ENCODE assay signal across 15 cellular contexts in genomic region chr11:86124251-86125233, GRCh38. TPM values are rescaled to one million over a fixed set of nuclear protein-coding genes. Genes with fewer than 3 reads are reported as not detected.
DNase-seq lines count a peak whose midpoint lies in the region; ATAC-seq and TF ChIP-seq lines count a peak whose summit lies in the region.
"Had no signal": no experiment of that assay in that cellular context is flagged by ENCODE, and none has a peak within 500 bp of the region (broad histone marks: within the 10 kb centered on the region; RNA-seq: fewer than 3 reads in every experiment).

No MANE protein-coding gene starts in this region.

- ATAC-seq in activated T-cell treated with anti-CD3 and anti-CD28 coated beads, Interleukin-2, amount 50 U/mL, for 72 hours (replicated peaks in 1 of 2), result peak; percentile 83 to 97
- peak; percentile 88 for ATAC-seq in HG02610 (IDR thresholded peaks at IDR 0.05; ENCODE audit: unreplicated experiment)
- ATAC-seq in HG03520 (IDR thresholded peaks at IDR 0.05; ENCODE audit: unreplicated experiment), result peak; percentile 60
- no peak for ATAC-seq in thoracic aorta (ENCODE audit: insufficient number of reproducible peaks, low FRiP score, low read depth)
- no peak for ATAC-seq in GM21717 (IDR thresholded peaks at IDR 0.05; ENCODE audit: unreplicated experiment)
- ATAC-seq: left lobe of liver had no signal

- H3K4me3 Mint-ChIP-seq in activated T-cell treated with anti-CD3 and anti-CD28 coated beads, Interleukin-2, amount 50 U/mL, for 72 hours, result peak overlapping the region in 1 of 2 donors; percentile 14
- H3K4me3 Mint-ChIP-seq: central memory CD8-positive, alpha-beta T cell; neural crest cell had no signal

- no peak for DNase-seq in activated T-cell treated with anti-CD3 and anti-CD28 coated beads, Interleukin-2, amount 50 U/mL, for 72 hours
- no peak for DNase-seq in activated T-cell treated with anti-CD3 and anti-CD28 coated beads, Interleukin-2, amount 50 U/mL, for 48 hours
- DNase-seq in thoracic aorta (ENCODE audit: low spot score), result no peak
- DNase-seq in NCI-H187 (lab: John Stamatoyannopoulos, UW), result no peak
- no peak for DNase-seq in NCI-H1105 (lab: John Stamatoyannopoulos, UW)
- DNase-seq: ACHN; activated naive CD4-positive, alpha-beta T cell treated with Interleukin-2 at 50 U/mL for 16 hours; NCI-H2171 treated with DMSO at 0.1 percent for 48 hours; small intestine had no signal

- peak overlapping the region; percentile 37 to 61 for H3K27ac ChIP-seq in thoracic aorta

- H3K36me3 ChIP-seq in thoracic aorta, result no peaks in the 10 kb centered on the region

- H3K4me1 ChIP-seq in thoracic aorta (ENCODE audit: control insufficient read depth in 1 of 2, low read depth in 2 of 2), result peaks cover 20 to 26% of the 10 kb centered on the region in 2 donors

- peaks cover 21% of the 10 kb centered on the region for H3K27me3 Mint-ChIP-seq in activated T-cell treated with anti-CD3 and anti-CD28 coated beads, Interleukin-2, amount 50 U/mL, for 72 hours (ENCODE audit: low read depth)
- H3K27me3 Mint-ChIP-seq: central memory CD8-positive, alpha-beta T cell had no signal

- TF ChIP-seq CTCF in thoracic aorta (IDR thresholded peaks at IDR 0.05), result no peak

- no peak overlapping the region for H3K4me3 ChIP-seq in thoracic aorta

- H3K9me3 Mint-ChIP-seq in activated T-cell treated with anti-CD3 and anti-CD28 coated beads, Interleukin-2, amount 50 U/mL, for 72 hours, result peaks cover 0 to 1% of the 10 kb centered on the region in 2 donors
- H3K9me3 Mint-ChIP-seq: central memory CD8-positive, alpha-beta T cell; neural crest cell had no signal

- no peak overlapping the region for H3K27ac Mint-ChIP-seq in activated T-cell treated with anti-CD3 and anti-CD28 coated beads, Interleukin-2, amount 50 U/mL, for 72 hours

- no peaks in the 10 kb centered on the region for H3K27me3 ChIP-seq in thoracic aorta (replicated peaks; ENCODE audit: insufficient read depth)

- peaks cover 32% of the 10 kb centered on the region for H3K4me1 Mint-ChIP-seq in activated T-cell treated with anti-CD3 and anti-CD28 coated beads, Interleukin-2, amount 50 U/mL, for 72 hours (ENCODE audit: low read depth)
- H3K4me1 Mint-ChIP-seq: neural crest cell had no signal

- H3K9me3 ChIP-seq in thoracic aorta, result no peaks in the 10 kb centered on the region

- H3K36me3 Mint-ChIP-seq in activated T-cell treated with anti-CD3 and anti-CD28 coated beads, Interleukin-2, amount 50 U/mL, for 72 hours (ENCODE audit: insufficient read depth in 2 of 2), result peaks cover 0 to 4% of the 10 kb centered on the region in 2 donors

RNA-seq across cellular contexts. Expression of gene PICALM, which starts 55.7 kb away (rescaled TPM):
- total RNA-seq in activated T-cell treated with anti-CD3 and anti-CD28 coated beads, Interleukin-2, amount 50 U/mL, for 72 hours, result 100 to 1,000 TPM in 1 of 2 donors, 10 to 100 TPM in 1; 70.3 to 103 TPM
- 100 to 1,000 TPM; 395 to 488 TPM for total RNA-seq in thoracic aorta

Comparison
In these comparisons a context has a peak if more than half of its experiments do, and no peak if none do; other contexts are left out.
1. ATAC-seq: peak in activated T-cell treated with anti-CD3 and anti-CD28 coated beads, Interleukin-2, amount 50 U/mL, for 72 hours (2 of 2), HG02610 (single experiment) and HG03520 (single experiment); none in thoracic aorta (single experiment) and GM21717 (single experiment).